ENCODE assay signal across 10 cellular contexts in genomic region chr20:32685541-32686529, GRCh38. TPM values are rescaled to one million over a fixed set of nuclear protein-coding genes. Genes with fewer than 3 reads are reported as not detected.
DNase-seq lines count a peak whose midpoint lies in the region; ATAC-seq and TF ChIP-seq lines count a peak whose summit lies in the region.
"Had no signal": no experiment of that assay in that cellular context is flagged by ENCODE, and none has a peak within 500 bp of the region (broad histone marks: within the 10 kb centered on the region; RNA-seq: fewer than 3 reads in every experiment).

No MANE protein-coding gene starts in this region.

- H3K9ac ChIP-seq in HUES64 (ENCODE audit: low read depth, low read length) = peak overlapping the region; percentile 10; the same call in 1 of the 2 replicates

- no peak overlapping the region for H3K4me3 ChIP-seq in AG09309 (ENCODE audit: control insufficient read depth, low read depth, low read length)
- no peak overlapping the region for H3K4me3 ChIP-seq in HUES64 (ENCODE audit: low read length)

- H3K27ac ChIP-seq in HUES64 (ENCODE audit: low read depth, low read length) (no peak overlapping the region), angular gyrus (ENCODE audit: low read depth, low read length) (peak overlapping the region; percentile 22)

- DNase-seq in AG09309 (ENCODE audit: low read depth) = peak; percentile 84
- DNase-seq in left kidney (ENCODE audit: low read depth, low spot score) = peak; percentile 43
- DNase-seq in T-helper 2 cell = no peak
- DNase-seq in NCI-H774 (lab: John Stamatoyannopoulos, UW) = no peak
- DNase-seq in globus pallidus (ENCODE audit: low spot score) = no peak

- ATAC-seq in HG03378 (IDR thresholded peaks at IDR 0.05; ENCODE audit: unreplicated experiment) = no peak
- ATAC-seq: Panc1 had no signal

- no peaks in the 10 kb centered on the region for H3K36me3 ChIP-seq in HUES64 (ENCODE audit: insufficient read depth, low read length)

- no peaks in the 10 kb centered on the region for H3K27me3 ChIP-seq in HUES64 (ENCODE audit: insufficient read depth, low read length)

- no peaks in the 10 kb centered on the region for H3K9me3 ChIP-seq in HUES64 (ENCODE audit: insufficient read depth, low read depth, low read length)

- no peak for TF ChIP-seq CTCF in AG09309 (IDR thresholded peaks at IDR 0.05; ENCODE audit: control insufficient read depth, insufficient read depth, low read depth, low read length, missing control alignments)

- WGBS in HUES64 = 71% methylated on average over 16 of the region's 17 CpGs

- H3K4me1 ChIP-seq in HUES64 (ENCODE audit: insufficient read depth, low read length) = peaks cover 14% of the 10 kb centered on the region; the same call in 1 of the 2 replicates

RNA-seq across cellular contexts. Expression of gene C20orf203, which starts 12.1 kb away (rescaled TPM):
- polyA plus RNA-seq in HUES64 (2013, experiment 1 of 2) = not detected
- polyA plus RNA-seq in HUES64 (2013, experiment 2 of 2) = not detected
- polyA plus RNA-seq: keratinocyte had no signal

RNA-seq across cellular contexts. Expression of gene COMMD7, which starts 57.4 kb away (rescaled TPM):
- polyA plus RNA-seq in HUES64 (2013, experiment 1 of 2) = 46.8 TPM
- polyA plus RNA-seq in HUES64 (2013, experiment 2 of 2) = 42.3 TPM

Comparison
In these comparisons a context has a peak if more than half of its experiments do, and no peak if none do; other contexts are left out.
1. DNase-seq: peak in AG09309 (single experiment) and left kidney (single experiment); none in T-helper 2 cell (0 of 5), NCI-H774 (single experiment) and globus pallidus (single experiment).